Comparison of ENCODE assay signal across 15 cellular contexts in genomic region chr2:9264301-9264700, GRCh38. TPM values are rescaled to one million over a fixed set of nuclear protein-coding genes. Genes with fewer than 3 reads are reported as not detected.
A peak's percentile ranks its signal among the peaks of the same experiment; 100 is the strongest.
DNase-seq lines count a peak whose midpoint lies in the region; ATAC-seq and TF ChIP-seq lines count a peak whose summit lies in the region.
"Had no signal": no experiment of that assay in that cellular context is flagged by ENCODE, and none has a peak within 500 bp of the region (broad histone marks: within the 10 kb centered on the region; RNA-seq: fewer than 3 reads in every experiment).

No MANE protein-coding gene starts in this region.

- peaks cover 49% of the 10 kb centered on the region for H3F3A ChIP-seq in GM23248 (ENCODE audit: insufficient read depth)

- CTCF ChIA-PET in A673 (lab: Charles Lee): no interaction called here
- CTCF ChIA-PET in CD4-positive, alpha-beta T cell (lab: Charles Lee): no interaction called here

- H3K27me3 Mint-ChIP-seq in CD4-positive, alpha-beta T cell: no peaks in the 10 kb centered on the region

- H3K79me2 ChIP-seq in GM23248 (ENCODE audit: insufficient read depth): peaks cover 100% of the 10 kb centered on the region

- H3K9me3 ChIP-seq in A673 (ENCODE audit: low read depth, low read length, poor library complexity, severe bottlenecking): no peaks in the 10 kb centered on the region
- H3K9me3 ChIP-seq in GM23248 (ENCODE audit: low read depth): no peaks in the 10 kb centered on the region
- H3K9me3 ChIP-seq in CD4-positive, alpha-beta T cell (ENCODE audit: control insufficient read depth, low read length): no peaks in the 10 kb centered on the region

- H3K27ac ChIP-seq in A673 (ENCODE audit: low read depth, low read length, poor library complexity, severe bottlenecking) (no peak overlapping the region), GM23248 (peak overlapping the region; percentile 76)
- H3K27ac ChIP-seq in CD4-positive, alpha-beta T cell (ENCODE audit: low read depth, low read length): no peak overlapping the region
- H3K27ac ChIP-seq: KMS-11 had no signal

- H3K4me2 ChIP-seq in GM23248 (ENCODE audit: unreplicated experiment): peak overlapping the region; percentile 32
- H3K4me2 ChIP-seq: KMS-11 had no signal

- H3K36me3 ChIP-seq in A673 (ENCODE audit: insufficient read depth, low read length, poor library complexity, severe bottlenecking): no peaks in the 10 kb centered on the region
- no peaks in the 10 kb centered on the region for H3K36me3 ChIP-seq in GM23248 (ENCODE audit: low read depth)

- H3K4me3 ChIP-seq in A673 (ENCODE audit: low read depth, low read length, poor library complexity, severe bottlenecking): no peak overlapping the region
- H3K4me3 ChIP-seq in GM23248: no peak overlapping the region

- in situ Hi-C loops in GM23248 (cut with MboI): no loop called here

- ATAC-seq in CD4-positive, alpha-beta T cell (ENCODE audit: poor library complexity): no peak
- ATAC-seq: activated CD8-positive, alpha-beta memory T cell treated with anti-CD3 and anti-CD28 coated beads, Interleukin-2, amount 10 ng/mL, durations not matched to agents 7 days and 5 days had no signal

- DNase-seq in A673 (ENCODE audit: low spot score) (peak; percentile 41), GM23248 (peak; percentile 92), astrocyte of the hippocampus (ENCODE audit: low read depth, low spot score) (peak; percentile 52), kidney tubule cell (ENCODE audit: low spot score) (peak; percentile 83), NOMO-1 treated with dmso at 0.1 percent for 144 hours (lab: John Stamatoyannopoulos, UW; ENCODE audit: unreplicated experiment) (no peak), activated gamma-delta T cell treated with Interleukin-2 at 50 U/mL for 16 hours (no peak)
- DNase-seq in activated CD4-positive, alpha-beta T cell treated with anti-CD3 and anti-CD28 coated beads for 1 hour: no peak
- no peak for DNase-seq in CD4-positive, alpha-beta T cell
- DNase-seq: activated CD8-positive, alpha-beta memory T cell treated with anti-CD3 and anti-CD28 coated beads, Interleukin-2, amount 10 ng/mL, durations not matched to agents 7 days and 5 days; activated effector memory CD4-positive, alpha-beta T cell treated with Interleukin-2 at 50 U/mL for 16 hours; anterior cingulate cortex; naive B cell; SHP77 treated with DMSO at 0.1 percent for 48 hours; stimulated activated naive CD4-positive, alpha-beta T cell treated with Interleukin-2 at 50 U/mL for 16 hours had no signal

- H2AFZ ChIP-seq in GM23248: no peak overlapping the region

- H4K20me1 ChIP-seq in GM23248 (ENCODE audit: insufficient read depth): no peaks in the 10 kb centered on the region

- peaks cover 72% of the 10 kb centered on the region for H3K4me1 ChIP-seq in A673 (ENCODE audit: insufficient read depth, low read length, poor library complexity, severe bottlenecking)
- H3K4me1 ChIP-seq in GM23248 (ENCODE audit: insufficient read depth): peaks cover 66% of the 10 kb centered on the region

- no peak overlapping the region for H3K4me3 Mint-ChIP-seq in CD4-positive, alpha-beta T cell
- H3K4me3 Mint-ChIP-seq: activated CD8-positive, alpha-beta memory T cell treated with anti-CD3 and anti-CD28 coated beads, Interleukin-2, amount 10 ng/mL, durations not matched to agents 7 days and 5 days had no signal

- H3K9ac ChIP-seq in GM23248: peak overlapping the region; percentile 71
- H3K9ac ChIP-seq: KMS-11 had no signal

- H3K27ac Mint-ChIP-seq in CD4-positive, alpha-beta T cell: no peak overlapping the region
- H3K27ac Mint-ChIP-seq: activated CD8-positive, alpha-beta memory T cell treated with anti-CD3 and anti-CD28 coated beads, Interleukin-2, amount 10 ng/mL, durations not matched to agents 7 days and 5 days; naive B cell had no signal

- intact Hi-C loops in A673 (cut with micrococcal nuclease; ENCODE audit: unreplicated experiment): loop anchor here (5.0 kb wide), 1 partner anchor 57 kb away; the partner anchor contains the start of gene ASAP2
- intact Hi-C loops in CD4-positive, alpha-beta T cell (cut with DNase I, micrococcal nuclease): no loop called here

- POLR2A ChIA-PET in A673 (lab: Charles Lee; ENCODE audit: low non-redundant PET): no interaction called here
- POLR2A ChIA-PET in CD4-positive, alpha-beta T cell (lab: Charles Lee): no interaction called here

- H3K9me3 Mint-ChIP-seq in CD4-positive, alpha-beta T cell: no peaks in the 10 kb centered on the region
- H3K9me3 Mint-ChIP-seq: naive B cell had no signal

- H3K27me3 ChIP-seq in A673 (replicated peaks; ENCODE audit: insufficient read depth, low read depth, low read length, poor library complexity) (no peaks in the 10 kb centered on the region), GM23248 (replicated peaks; ENCODE audit: insufficient read depth) (no peaks in the 10 kb centered on the region)
- no peaks in the 10 kb centered on the region for H3K27me3 ChIP-seq in CD4-positive, alpha-beta T cell (ENCODE audit: control insufficient read depth, insufficient read depth, low read length)

- TF ChIP-seq CTCF in A673 (conservative IDR thresholded peaks at IDR 0.05; ENCODE audit: low read depth, low read length): no peak
- TF ChIP-seq CTCF in CD4-positive, alpha-beta T cell (IDR thresholded peaks at IDR 0.05): no peak

- H3K9me2 ChIP-seq in GM23248 (ENCODE audit: insufficient read depth): no peaks in the 10 kb centered on the region

- no peaks in the 10 kb centered on the region for H3K36me3 Mint-ChIP-seq in CD4-positive, alpha-beta T cell (ENCODE audit: low read depth)
- H3K36me3 Mint-ChIP-seq: activated CD8-positive, alpha-beta memory T cell treated with anti-CD3 and anti-CD28 coated beads, Interleukin-2, amount 10 ng/mL, durations not matched to agents 7 days and 5 days; naive B cell had no signal

- 36 to 39% methylated on average over 10 of the region's 10 CpGs for WGBS in GM23248 (ENCODE audit: low coverage in 1 of 2, low lambda C conversion rate in 2 of 2, missing lambda C conversion rate in 2 of 2), 2 experiments

- no peaks in the 10 kb centered on the region for H3K4me1 Mint-ChIP-seq in CD4-positive, alpha-beta T cell (ENCODE audit: low read depth)
- H3K4me1 Mint-ChIP-seq: activated CD8-positive, alpha-beta memory T cell treated with anti-CD3 and anti-CD28 coated beads, Interleukin-2, amount 10 ng/mL, durations not matched to agents 7 days and 5 days had no signal

- no TSS peak for BruUV-seq in A673 (replicated peaks; lab: Mats Ljungman, UMichigan)

RNA-seq across cellular contexts. Expression of gene ASAP2, which starts 57.7 kb away (rescaled TPM):
- 45.1 and 46.8 TPM in 2 replicates for total RNA-seq in A673 (2021)
- total RNA-seq in GM23248 (2014; rRNA removed; shearing (Covaris generic)): 49.6 and 54.1 TPM in 2 replicates
- polyA plus RNA-seq in GM23248 (2016; fragmentation: Nextera tagmentation; extraction: Ambion mirVana): 8.8 and 10.9 TPM in 2 replicates
- total RNA-seq in CD4-positive, alpha-beta T cell: under 1 TPM in 1 of 2 experiments, not detected in 1; 0.16 TPM

Comparison
In these comparisons a context has a peak if more than half of its experiments do, and no peak if none do; other contexts are left out.
1. DNase-seq: peak in A673 (single experiment), GM23248 (single experiment), astrocyte of the hippocampus (single experiment) and kidney tubule cell (single experiment); none in NOMO-1 treated with dmso at 0.1 percent for 144 hours (single experiment), activated CD4-positive, alpha-beta T cell treated with anti-CD3 and anti-CD28 coated beads for 1 hour (single experiment), CD4-positive, alpha-beta T cell (0 of 10) and activated gamma-delta T cell treated with Interleukin-2 at 50 U/mL for 16 hours (single experiment).
2. RNA of gene ASAP2, which starts 57.7 kb away (total RNA-seq): 49.6 to 54.1 TPM in GM23248 and 45.1 to 46.8 TPM in A673; 0.16 TPM in CD4-positive, alpha-beta T cell; every median in the first group is over 10 times any median in the second.